In the genomic region with DNA sequence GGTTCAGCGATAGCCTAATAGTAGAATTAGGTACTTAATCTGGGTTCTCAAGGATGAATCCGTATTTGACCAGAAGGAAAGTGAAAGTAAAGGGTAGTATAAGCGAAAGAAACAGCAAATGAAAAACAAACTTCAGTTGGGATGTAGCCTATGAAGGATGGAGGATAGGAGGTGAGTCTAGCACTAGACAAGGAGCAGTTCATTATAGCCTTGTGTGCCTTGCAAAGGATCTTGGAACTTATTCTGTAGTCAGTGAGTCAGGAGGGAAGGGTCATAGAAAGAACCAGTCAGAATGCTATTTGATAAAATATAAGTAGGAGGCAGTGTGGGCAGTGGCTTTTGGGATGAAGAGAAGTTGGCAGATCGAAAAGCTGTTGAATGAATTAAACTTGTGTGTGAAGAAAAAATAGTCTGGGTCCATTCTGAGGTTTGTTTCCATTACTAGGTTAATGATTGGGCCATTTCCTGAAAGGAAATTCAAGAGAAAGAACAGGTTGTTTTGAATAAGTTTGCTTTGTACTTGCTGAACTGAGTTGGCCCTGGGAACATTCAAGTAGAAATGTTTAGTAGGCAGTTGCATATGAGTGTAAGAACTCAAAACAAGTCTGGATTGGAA, we compare ENCODE assay signal across 12 cellular contexts. TPM values are rescaled to one million over a fixed set of nuclear protein-coding genes. Genes with fewer than 3 reads are reported as not detected.
DNase-seq lines count a peak whose midpoint lies in the region; ATAC-seq and TF ChIP-seq lines count a peak whose summit lies in the region.
"Had no signal": no experiment of that assay in that cellular context is flagged by ENCODE, and none has a peak within 500 bp of the region (broad histone marks: within the 10 kb centered on the region; RNA-seq: fewer than 3 reads in every experiment).

No MANE protein-coding gene starts in this region.

- no peak for ATAC-seq in left lobe of liver
- ATAC-seq: A549 had no signal

- H3K27ac Mint-ChIP-seq in IgD-negative memory B cell (peak overlapping the region; percentile 3 to 91 (median 36)), osteocyte (ENCODE audit: unreplicated experiment) (peak overlapping the region; percentile 14)
- H3K27ac Mint-ChIP-seq: H9 had no signal

- peak; percentile 32 for DNase-seq in activated CD4-positive, alpha-beta T cell treated with anti-CD3 and anti-CD28 coated beads for 48 hours
- no peak for DNase-seq in activated CD4-positive, alpha-beta T cell treated with anti-CD3 and anti-CD28 coated beads for 1 hour
- DNase-seq in dermis microvascular lymphatic vessel endothelial cell (ENCODE audit: low read depth in 2 of 2): peak; percentile 90 to 96
- DNase-seq in osteocyte (ENCODE audit: extremely low spot score, unreplicated experiment): no peak
- DNase-seq in NCI-H187 (lab: John Stamatoyannopoulos, UW): no peak
- no peak for DNase-seq in left lobe of liver (ENCODE audit: low spot score)
- no peak for DNase-seq in SJCRH30
- DNase-seq: H9, NCI-H510A treated with DMSO at 0.1 percent for 48 hours, SIG-M5 had no signal

- H3K4me3 ChIP-seq in SJCRH30: no peak overlapping the region
- H3K4me3 ChIP-seq: A549 had no signal

- H3K36me3 ChIP-seq in SJCRH30: no peaks in the 10 kb centered on the region

- H3K4me3 Mint-ChIP-seq in IgD-negative memory B cell (peak overlapping the region; percentile 6 to 87 (median 64)), osteocyte (ENCODE audit: unreplicated experiment) (no peak overlapping the region)
- H3K4me3 Mint-ChIP-seq: H9 had no signal

- no peak overlapping the region for H3K27ac ChIP-seq in SJCRH30
- H3K27ac ChIP-seq: A549 had no signal

- H3K9me3 ChIP-seq in SJCRH30 (replicated peaks): no peaks in the 10 kb centered on the region
- H3K9me3 ChIP-seq: A549 had no signal

- H3K36me3 Mint-ChIP-seq in IgD-negative memory B cell (peaks cover 14% of the 10 kb centered on the region), osteocyte (ENCODE audit: unreplicated experiment) (peaks cover 45% of the 10 kb centered on the region)

- no peaks in the 10 kb centered on the region for H3K27me3 Mint-ChIP-seq in IgD-negative memory B cell
- H3K27me3 Mint-ChIP-seq in osteocyte (ENCODE audit: unreplicated experiment): no peaks in the 10 kb centered on the region

- H3K27me3 ChIP-seq in SJCRH30: no peaks in the 10 kb centered on the region

- TF ChIP-seq CTCF in osteocyte (IDR thresholded peaks at IDR 0.05): no peak

- H3K4me1 Mint-ChIP-seq in IgD-negative memory B cell (peaks cover 36 to 47% (median 46%) of the 10 kb centered on the region in 3 donors), osteocyte (ENCODE audit: unreplicated experiment) (peaks cover 16% of the 10 kb centered on the region)
- H3K4me1 Mint-ChIP-seq: H9 had no signal

- H3K9me3 Mint-ChIP-seq in IgD-negative memory B cell (no peaks in the 10 kb centered on the region), osteocyte (ENCODE audit: unreplicated experiment) (peaks cover 12% of the 10 kb centered on the region)
- H3K9me3 Mint-ChIP-seq: H9 had no signal

- H3K4me1 ChIP-seq in SJCRH30: no peaks in the 10 kb centered on the region
- H3K4me1 ChIP-seq: A549 had no signal

RNA-seq across cellular contexts. Expression of gene ANKRD12, which starts 48.5 kb away (rescaled TPM):
- polyA plus RNA-seq in IgD-negative memory B cell: 87.3 TPM
- total RNA-seq in dermis microvascular lymphatic vessel endothelial cell: 14.0 and 16.2 TPM in 2 replicates
- total RNA-seq in osteocyte: 33.1 and 40.0 TPM in 2 replicates
- total RNA-seq in left lobe of liver: 15.0 TPM
- 14.7 and 19.5 TPM in 2 replicates for total RNA-seq in SJCRH30 (2014; rRNA removed; shearing (Covaris generic))

Comparison
In these comparisons a context has a peak if more than half of its experiments do, and no peak if none do; other contexts are left out.
1. DNase-seq: peak in activated CD4-positive, alpha-beta T cell treated with anti-CD3 and anti-CD28 coated beads for 48 hours (single experiment) and dermis microvascular lymphatic vessel endothelial cell (2 of 2); none in activated CD4-positive, alpha-beta T cell treated with anti-CD3 and anti-CD28 coated beads for 1 hour (single experiment), osteocyte (single experiment), NCI-H187 (0 of 2), left lobe of liver (single experiment) and SJCRH30 (0 of 2).